Comparison of ENCODE assay signal across 28 cellular contexts in genomic region chr6:120711255-120711654, GRCh38.
"Had no signal": no experiment of that assay in that cellular context is flagged by ENCODE, and none has a peak within 500 bp of the region (broad histone marks: within the 10 kb centered on the region; RNA-seq: fewer than 3 reads in every experiment).

No MANE protein-coding gene starts in this region.

- H3K4me3 Mint-ChIP-seq: stimulated activated effector memory CD8-positive, alpha-beta T cell treated with anti-CD3 and anti-CD28 coated beads, Interleukin-12 subunit alpha, Interleukin-12 subunit beta, amount 100 ng/mL, for 72 hours; stimulated activated memory B cell treated with anti-CD40 and anti-IgM and Interleukin-4, amounts not matched to agents 10 μg/mL and 1 μg/mL and 100 μg/mL, for 72 hours; stimulated activated naive B cell treated with anti-CD40 and anti-IgM and Interleukin-4, amounts not matched to agents 10 μg/mL and 1 μg/mL and 100 μg/mL, for 72 hours; stimulated activated naive CD8-positive, alpha-beta T cell treated with anti-CD3 and anti-CD28 coated beads, Interleukin-15, amount 100 ng/mL, for 72 hours; stimulated activated naive CD8-positive, alpha-beta T cell treated with anti-CD3 and anti-CD28 coated beads, Interleukin-15, Interleukin-2, amounts not matched to agents 100 ng/mL and 50 ng/mL, for 24 hours; type B pancreatic cell had no signal

- H3K27me3 ChIP-seq: stomach, suprapubic skin, testis, thyroid gland, tibial artery, tibial nerve, transverse colon, upper lobe of left lung, upper lobe of right lung, vagina had no signal

- FAIRE-seq: urothelium cell line had no signal

- H3K4me3 ChIP-seq: stomach, suprapubic skin, testis, thoracic aorta, thyroid gland, tibial artery, tibial nerve, transverse colon, upper lobe of left lung, upper lobe of right lung, vagina had no signal

- H3K9me3 ChIP-seq: testis, thoracic aorta, thyroid gland, vagina had no signal

- H3K36me3 Mint-ChIP-seq: stimulated activated effector memory CD8-positive, alpha-beta T cell treated with anti-CD3 and anti-CD28 coated beads, Interleukin-12 subunit alpha, Interleukin-12 subunit beta, amount 100 ng/mL, for 72 hours; stimulated activated memory B cell treated with anti-CD40 and anti-IgM and Interleukin-4, amounts not matched to agents 10 μg/mL and 1 μg/mL and 100 μg/mL, for 72 hours; stimulated activated naive B cell treated with anti-CD40 and anti-IgM and Interleukin-4, amounts not matched to agents 10 μg/mL and 1 μg/mL and 100 μg/mL, for 72 hours; type B pancreatic cell had no signal

- H3K4me1 Mint-ChIP-seq: stimulated activated effector memory CD8-positive, alpha-beta T cell treated with anti-CD3 and anti-CD28 coated beads, Interleukin-12 subunit alpha, Interleukin-12 subunit beta, amount 100 ng/mL, for 72 hours; stimulated activated memory B cell treated with anti-CD40 and anti-IgM and Interleukin-4, amounts not matched to agents 10 μg/mL and 1 μg/mL and 100 μg/mL, for 72 hours; stimulated activated naive B cell treated with anti-CD40 and anti-IgM and Interleukin-4, amounts not matched to agents 10 μg/mL and 1 μg/mL and 100 μg/mL, for 72 hours; stimulated activated naive CD8-positive, alpha-beta T cell treated with anti-CD3 and anti-CD28 coated beads, Interleukin-15, amount 100 ng/mL, for 72 hours had no signal

- H3K27ac Mint-ChIP-seq: stimulated activated effector memory CD8-positive, alpha-beta T cell treated with anti-CD3 and anti-CD28 coated beads, Interleukin-12 subunit alpha, Interleukin-12 subunit beta, amount 100 ng/mL, for 72 hours; stimulated activated memory B cell treated with anti-CD40 and anti-IgM and Interleukin-4, amounts not matched to agents 10 μg/mL and 1 μg/mL and 100 μg/mL, for 72 hours; stimulated activated naive B cell treated with anti-CD40 and anti-IgM and Interleukin-4, amounts not matched to agents 10 μg/mL and 1 μg/mL and 100 μg/mL, for 72 hours; stimulated activated naive CD8-positive, alpha-beta T cell treated with anti-CD3 and anti-CD28 coated beads, Interleukin-15, amount 100 ng/mL, for 72 hours; stimulated activated naive CD8-positive, alpha-beta T cell treated with anti-CD3 and anti-CD28 coated beads, Interleukin-15, Interleukin-2, amounts not matched to agents 100 ng/mL and 50 ng/mL, for 24 hours; type B pancreatic cell had no signal

- DNase-seq: stimulated activated CD4-positive, alpha-beta T cell treated with anti-CD3 and anti-CD28 coated beads, Interleukin-2, amount 100 ng/mL, for 48 hours; stimulated activated CD4-positive, alpha-beta T cell treated with anti-CD3 and anti-CD28 coated beads, Interleukin-4, amount 100 ng/mL, for 1 hour; stimulated activated CD4-positive, alpha-beta T cell treated with anti-CD3 and anti-CD28 coated beads, Interleukin-4, amount 100 ng/mL, for 24 hours; stimulated activated CD4-positive, alpha-beta T cell treated with anti-CD3 and anti-CD28 coated beads, Interleukin-4, amount 100 ng/mL, for 4 hours; stimulated activated CD8-positive, alpha-beta memory T cell treated with anti-CD3 and anti-CD28 coated beads, Interleukin-4, amount 100 ng/mL, for 48 hours; stimulated activated naive B cell treated with anti-CD40 and anti-IgM and Interleukin-4, amounts not matched to agents 10 μg/mL and 1 μg/mL and 100 μg/mL, for 72 hours; stimulated activated naive CD4-positive, alpha-beta T cell; stimulated activated naive CD4-positive, alpha-beta T cell treated with Interleukin-2 at 50 U/mL for 16 hours; stimulated activated naive CD8-positive, alpha-beta T cell treated with anti-CD3 and anti-CD28 coated beads, Interleukin-15, amount 100 ng/mL, for 72 hours; stimulated activated naive CD8-positive, alpha-beta T cell treated with anti-CD3 and anti-CD28 coated beads, Interleukin-15, Interleukin-2, amounts not matched to agents 100 U/mL and 50 U/mL, for 24 hours; stomach; substantia nigra; testis; thyroid gland; tibial artery; transverse colon; trophoblast cell; upper lobe of left lung; upper lobe of right lung had no signal

- H3K27me3 Mint-ChIP-seq: stimulated activated memory B cell treated with anti-CD40 and anti-IgM and Interleukin-4, amounts not matched to agents 10 μg/mL and 1 μg/mL and 100 μg/mL, for 72 hours; stimulated activated naive B cell treated with anti-CD40 and anti-IgM and Interleukin-4, amounts not matched to agents 10 μg/mL and 1 μg/mL and 100 μg/mL, for 72 hours; stimulated activated naive CD8-positive, alpha-beta T cell treated with anti-CD3 and anti-CD28 coated beads, Interleukin-15, amount 100 ng/mL, for 72 hours; stimulated activated naive CD8-positive, alpha-beta T cell treated with anti-CD3 and anti-CD28 coated beads, Interleukin-15, Interleukin-2, amounts not matched to agents 100 ng/mL and 50 ng/mL, for 24 hours; type B pancreatic cell had no signal

- H3K36me3 ChIP-seq: stomach, suprapubic skin, thoracic aorta, thyroid gland, tibial artery, tibial nerve, transverse colon, upper lobe of left lung, upper lobe of right lung, vagina had no signal

- H3K27ac ChIP-seq: stomach, suprapubic skin, testis, thoracic aorta, thyroid gland, tibial artery, tibial nerve, transverse colon, upper lobe of left lung, upper lobe of right lung, vagina had no signal

- H3K4me1 ChIP-seq: stomach, suprapubic skin, testis, thyroid gland, tibial artery, tibial nerve, transverse colon, upper lobe of left lung, upper lobe of right lung, vagina had no signal
